24 cellular contexts compared by ENCODE assay signal in the genomic region with DNA sequence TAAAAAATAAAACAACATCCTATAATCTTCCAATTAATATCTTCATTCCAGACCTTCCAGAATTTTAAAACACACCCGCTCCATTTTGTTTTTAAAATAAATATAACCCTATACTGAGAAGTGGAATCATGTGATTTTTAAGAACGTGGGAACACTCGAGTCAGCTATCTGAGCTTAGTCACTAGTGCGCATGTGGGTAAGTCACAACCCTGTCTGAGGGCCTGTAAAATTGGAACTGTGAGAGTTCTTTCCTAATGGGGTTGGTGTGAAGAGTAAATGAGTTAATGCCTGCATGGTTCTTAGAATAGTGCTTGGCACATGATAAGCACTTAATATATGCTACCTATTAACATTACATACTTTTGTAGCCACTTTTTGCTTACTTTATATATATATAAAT. TPM values are rescaled to one million over a fixed set of nuclear protein-coding genes. Genes with fewer than 3 reads are reported as not detected.
A peak's percentile ranks its signal among the peaks of the same experiment; 100 is the strongest.
DNase-seq lines count a peak whose midpoint lies in the region; ATAC-seq and TF ChIP-seq lines count a peak whose summit lies in the region.
"Had no signal": no experiment of that assay in that cellular context is flagged by ENCODE, and none has a peak within 500 bp of the region (broad histone marks: within the 10 kb centered on the region; RNA-seq: fewer than 3 reads in every experiment).

No MANE protein-coding gene starts in this region.

- TF ChIP-seq CTCF in brain microvascular endothelial cell (IDR thresholded peaks at IDR 0.05; ENCODE audit: low read depth, low read length, missing control alignments) (no peak), heart right ventricle (IDR thresholded peaks at IDR 0.05) (no peak), GM10266 (IDR thresholded peaks at IDR 0.05; ENCODE audit: control insufficient read depth, insufficient read depth, low read depth, missing control alignments) (no peak)

- in situ Hi-C loops in brain microvascular endothelial cell (cut with HindIII; ENCODE audit: low pct_ligation_motif_present, low sequenced_read_pairs), result no loop called here

- H3K36me3 ChIP-seq in brain microvascular endothelial cell (replicated peaks) (no peaks in the 10 kb centered on the region), heart right ventricle (peaks cover 0 to 16% (median 0%) of the 10 kb centered on the region in 9 donors)
- H3K36me3 ChIP-seq: BLaER1, MG63, prostate gland, transverse colon, WERI-Rb-1 had no signal

- H3K27ac ChIP-seq in brain microvascular endothelial cell (peak overlapping the region; percentile 70), heart right ventricle (peak overlapping the region in 8 of 10 donors; percentile 9 to 90 (median 71))
- H3K27ac ChIP-seq: BLaER1, prostate gland, transverse colon, WERI-Rb-1 had no signal

- no peak overlapping the region for H3K4me3 ChIP-seq in brain microvascular endothelial cell (ENCODE audit: low read depth, low read length)
- H3K4me3 ChIP-seq in heart right ventricle, result no peak overlapping the region
- H3K4me3 ChIP-seq: BLaER1, hepatocyte, MG63, prostate gland, transverse colon had no signal

- DNase-seq in HT1080 (ENCODE audit: low read depth) (peak; percentile 26), brain microvascular endothelial cell (peak; percentile 78), heart right ventricle (no peak), sciatic nerve (ENCODE audit: low spot score) (no peak), activated gamma-delta T cell treated with Interleukin-2 at 50 U/mL for 16 hours (no peak), GM10266 (ENCODE audit: extremely low spot score) (no peak), DMS79 (lab: John Stamatoyannopoulos, UW) (no peak)
- DNase-seq in stimulated activated CD4-positive, alpha-beta T cell treated with anti-CD3 and anti-CD28 coated beads, Interleukin-4, amount 100 ng/mL, for 4 hours, result no peak
- DNase-seq: activated CD8-positive, alpha-beta memory T cell treated with anti-CD3 and anti-CD28 coated beads, Interleukin-2, amount 50 U/mL, for 48 hours; activated naive CD8-positive, alpha-beta T cell treated with anti-CD3 and anti-CD28 coated beads for 36 hours; Calu3; immature natural killer cell; MG63; NCI-H1436 treated with DMSO at 0.1 percent for 48 hours; NCI-H524; NK-92 treated with Interleukin-12 subunit alpha and Interleukin-12 subunit beta, amount 100 ng/mL, for 24 hours; stimulated activated CD4-positive, alpha-beta T cell treated with anti-CD3 and anti-CD28 coated beads, Interleukin-2, amount 100 ng/mL, for 48 hours; stimulated activated naive CD8-positive, alpha-beta T cell treated with anti-CD3 and anti-CD28 coated beads, Interleukin-15, Interleukin-2, amounts not matched to agents 100 U/mL and 50 U/mL, for 24 hours; T-helper 17 cell; transverse colon; WERI-Rb-1 had no signal

- H3K9me3 ChIP-seq in heart right ventricle, result no peaks in the 10 kb centered on the region
- H3K9me3 ChIP-seq: BLaER1, MG63, prostate gland, transverse colon had no signal

- H3K27me3 ChIP-seq in brain microvascular endothelial cell (replicated peaks), result no peaks in the 10 kb centered on the region
- no peaks in the 10 kb centered on the region for H3K27me3 ChIP-seq in heart right ventricle
- H3K27me3 ChIP-seq: BLaER1, hepatocyte, MG63, transverse colon had no signal

- peaks cover 4 to 70% (median 29%) of the 10 kb centered on the region in 9 donors for H3K4me1 ChIP-seq in heart right ventricle
- H3K4me1 ChIP-seq: BLaER1, prostate gland, transverse colon had no signal

- 35 to 44% methylated on average over 4 of the region's 4 CpGs for WGBS in heart right ventricle, 2 donors

- ATAC-seq in heart right ventricle, result peak; percentile 41 to 86 (median 74)
- peak; percentile 58 for ATAC-seq in sciatic nerve
- ATAC-seq: stimulated activated naive CD8-positive, alpha-beta T cell treated with anti-CD3 and anti-CD28 coated beads, Interleukin-15, Interleukin-2, amounts not matched to agents 100 U/mL and 50 U/mL, for 24 hours; T-helper 17 cell had no signal

- intact Hi-C loops in heart right ventricle (cut with DNase I) (no loop called here), sciatic nerve (cut with DNase I) (no loop called here)

RNA-seq across cellular contexts. Expression of a gene that starts 19.9 kb away (rescaled TPM):
- total RNA-seq in HT1080 (2014; rRNA removed; shearing (Covaris generic)), result 117 and 253 TPM in 2 replicates
- 99.1 and 141 TPM in 2 replicates for polyA plus RNA-seq in HT1080 (2015; cell fraction: cytosol; rRNA removed)
- polyA plus RNA-seq in HT1080 (2015; cell fraction: nucleus; rRNA removed), result 17.7 and 19.1 TPM in 2 replicates
- total RNA-seq in heart right ventricle (10 to 100 TPM; 42.1 to 89.2 (median 56.5) TPM), sciatic nerve (78.3 TPM)
- polyA plus RNA-seq in heart right ventricle, result 10 to 100 TPM; 15.2 to 85.7 TPM

Comparison
In these comparisons a context has a peak if more than half of its experiments do, and no peak if none do; other contexts are left out.
1. DNase-seq: peak in HT1080 (single experiment) and brain microvascular endothelial cell (single experiment); none in heart right ventricle (0 of 2), sciatic nerve (single experiment), activated gamma-delta T cell treated with Interleukin-2 at 50 U/mL for 16 hours (single experiment), GM10266 (single experiment), stimulated activated CD4-positive, alpha-beta T cell treated with anti-CD3 and anti-CD28 coated beads, Interleukin-4, amount 100 ng/mL, for 4 hours (0 of 2) and DMS79 (single experiment).